Comparison of ENCODE assay signal across 9 cellular contexts in genomic region chr4:182975806-182976205, GRCh38. TPM values are rescaled to one million over a fixed set of nuclear protein-coding genes. Genes with fewer than 3 reads are reported as not detected.
DNase-seq lines count a peak whose midpoint lies in the region; ATAC-seq and TF ChIP-seq lines count a peak whose summit lies in the region.
"Had no signal": no experiment of that assay in that cellular context is flagged by ENCODE, and none has a peak within 500 bp of the region (broad histone marks: within the 10 kb centered on the region; RNA-seq: fewer than 3 reads in every experiment).

No MANE protein-coding gene starts in this region.

- DNase-seq in EH (ENCODE audit: low read depth) (peak; percentile 96), HS-27A (ENCODE audit: low read depth) (peak; percentile 31), cardiac fibroblast (ENCODE audit: low read depth in 2 of 2) (peak; percentile 66 to 92), NCI-H526 (lab: John Stamatoyannopoulos, UW) (no peak), iPS-NIHi7 (ENCODE audit: extremely low spot score) (no peak), left colon (no peak)
- DNase-seq: left cardiac atrium had no signal

- H3K4me3 ChIP-seq in cardiac fibroblast (replicated peaks in 1 of 2; ENCODE audit: low read depth in 2 of 2, low read length in 2 of 2), result no peak overlapping the region

- ATAC-seq in GM21423 (IDR thresholded peaks at IDR 0.05; ENCODE audit: unreplicated experiment) (peak; percentile 72), HG03025 (IDR thresholded peaks at IDR 0.05; ENCODE audit: low FRiP score, unreplicated experiment) (no peak), left colon (no peak)

- intact Hi-C loops in left colon (cut with DNase I, micrococcal nuclease), result no loop called here

- no peak for TF ChIP-seq CTCF in cardiac fibroblast (IDR thresholded peaks at IDR 0.05; ENCODE audit: low read depth, low read length)

RNA-seq across cellular contexts. Expression of gene DCTD, which starts 58.6 kb away (rescaled TPM):
- 10 to 100 TPM; 41.8 to 65.8 TPM for total RNA-seq in left colon

Comparison
In these comparisons a context has a peak if more than half of its experiments do, and no peak if none do; other contexts are left out.
1. DNase-seq: peak in EH (single experiment), HS-27A (single experiment) and cardiac fibroblast (2 of 2); none in NCI-H526 (0 of 2), iPS-NIHi7 (single experiment) and left colon (0 of 2).